Comparison of ENCODE assay signal across 8 cellular contexts in genomic region chr14:61476737-61477410, GRCh38.
DNase-seq lines count a peak whose midpoint lies in the region; ATAC-seq and TF ChIP-seq lines count a peak whose summit lies in the region.

No MANE protein-coding gene starts in this region.

- H3K4me2 ChIP-seq in OCI-LY7 (ENCODE audit: low read length) = peak overlapping the region; percentile 62

- H3K27me3 ChIP-seq in GM06990 (replicated peaks; ENCODE audit: control insufficient read depth, insufficient read depth, low read length) (no peaks in the 10 kb centered on the region), heart left ventricle (no peaks in the 10 kb centered on the region), gastrocnemius medialis (no peaks in the 10 kb centered on the region)

- peak overlapping the region; percentile 49; the same call in 1 of the 2 replicates for H2AFZ ChIP-seq in OCI-LY7 (ENCODE audit: low read length)

- 4 to 7% (median 6%) methylated on average over 6 of the region's 6 CpGs for WGBS in heart left ventricle, 4 donors

- H3K36me3 Mint-ChIP-seq in activated naive CD4-positive, alpha-beta T cell treated with anti-CD3 and anti-CD28 coated beads, Interleukin-2, amount 10 ng/mL, durations not matched to agents 7 days and 5 days = peaks cover 50% of the 10 kb centered on the region

- peak; percentile 57 to 84 (median 73) for ATAC-seq in heart left ventricle
- peak; percentile 68 to 69 for ATAC-seq in gastrocnemius medialis
- ATAC-seq in GM21528 (IDR thresholded peaks at IDR 0.05; ENCODE audit: low FRiP score, unreplicated experiment) = no peak

- H3K4me1 ChIP-seq in OCI-LY7 (ENCODE audit: insufficient read depth, low read length, poor library complexity, severe bottlenecking) (peaks cover 100% of the 10 kb centered on the region), heart left ventricle (peaks cover 28 to 94% (median 68%) of the 10 kb centered on the region in 12 donors), gastrocnemius medialis (peaks cover 20 to 45% of the 10 kb centered on the region in 2 donors)

- CTCF ChIA-PET in OCI-LY7 (lab: Charles Lee; ENCODE audit: unreplicated experiment) = interaction anchor here (0.6 to 1.7 kb wide), 8 partner anchors 14 to 285 kb away, joined by 3 to 9 read pairs (median 4); partner anchors contain the start of gene SNAPC1
- CTCF ChIA-PET in activated naive CD4-positive, alpha-beta T cell treated with anti-CD3 and anti-CD28 coated beads, Interleukin-2, amount 10 ng/mL, durations not matched to agents 7 days and 5 days (lab: Charles Lee) = interaction anchor here (0.7 to 6.8 kb wide), 19 partner anchors 16 to 361 kb away, joined by 3 to 38 read pairs (median 3); partner anchors contain the start of gene HIF1A

- peak overlapping the region; percentile 92 for H3K27ac ChIP-seq in OCI-LY7 (ENCODE audit: low read depth, low read length, poor library complexity, severe bottlenecking)
- H3K27ac ChIP-seq in heart left ventricle = peak overlapping the region; percentile 72 to 99 (median 88)
- H3K27ac ChIP-seq in gastrocnemius medialis = peak overlapping the region; percentile 69 to 81 (median 74)

- H3K36me3 ChIP-seq in GM06990 (ENCODE audit: control insufficient read depth, insufficient read depth, low read length) (no peaks in the 10 kb centered on the region), OCI-LY7 (ENCODE audit: insufficient read depth, low read length) (no peaks in the 10 kb centered on the region), heart left ventricle (peaks cover 0 to 3% (median 0%) of the 10 kb centered on the region in 9 donors), gastrocnemius medialis (no peaks in the 10 kb centered on the region)

- no peaks in the 10 kb centered on the region for H3K9me2 ChIP-seq in OCI-LY7 (ENCODE audit: insufficient read depth, low read length)

- H3K4me3 ChIP-seq in GM06990 (replicated peaks; ENCODE audit: low read depth, low read length) (no peak overlapping the region; the same call in 1 of the 2 replicates), OCI-LY7 (ENCODE audit: low read depth, low read length, poor library complexity, severe bottlenecking) (peak overlapping the region; percentile 56), heart left ventricle (peak overlapping the region in 3 of 12 donors; percentile 3 to 25 (median 11)), gastrocnemius medialis (no peak overlapping the region)

- POLR2A ChIA-PET in OCI-LY7 (lab: Charles Lee) = interaction anchor here (0.7 to 15.1 kb wide), 25 partner anchors 13 to 602 kb away, joined by 3 to 333 read pairs (median 4); partner anchors contain the start of genes HIF1A and SNAPC1

- DNase-seq in GM06990 (ENCODE audit: extremely low read depth, insufficient read length) = peak; percentile 53
- peak; percentile 90 for DNase-seq in OCI-LY7 (ENCODE audit: low spot score)
- peak; percentile 78 for DNase-seq in activated naive CD4-positive, alpha-beta T cell treated with anti-CD3 and anti-CD28 coated beads, Interleukin-2, amount 10 ng/mL, durations not matched to agents 7 days and 5 days
- DNase-seq in heart left ventricle = peak in 2 of 5 donors; percentile 63
- peak; percentile 25 to 40 for DNase-seq in gastrocnemius medialis
- DNase-seq in NCI-H2029 treated with DMSO at 0.1 percent for 48 hours (lab: John Stamatoyannopoulos, UW) = no peak
- DNase-seq in COLO668 (lab: John Stamatoyannopoulos, UW; ENCODE audit: unreplicated experiment) = no peak

- TF ChIP-seq POLR2A in heart left ventricle (IDR thresholded peaks at IDR 0.05) = no peak
- peak in 1 of 2 donors; percentile 44 for TF ChIP-seq POLR2A in gastrocnemius medialis (IDR thresholded peaks at IDR 0.05)

- H3K79me2 ChIP-seq in OCI-LY7 (ENCODE audit: insufficient read depth, low read depth, low read length) = peaks cover 4% of the 10 kb centered on the region; the same call in 1 of the 2 replicates

- H3K4me3 Mint-ChIP-seq in activated naive CD4-positive, alpha-beta T cell treated with anti-CD3 and anti-CD28 coated beads, Interleukin-2, amount 10 ng/mL, durations not matched to agents 7 days and 5 days = peak overlapping the region; percentile 64

- no peaks in the 10 kb centered on the region for H3K9me3 ChIP-seq in OCI-LY7 (ENCODE audit: low read length)
- no peaks in the 10 kb centered on the region for H3K9me3 ChIP-seq in heart left ventricle
- no peaks in the 10 kb centered on the region for H3K9me3 ChIP-seq in gastrocnemius medialis

- H3K27ac Mint-ChIP-seq in activated naive CD4-positive, alpha-beta T cell treated with anti-CD3 and anti-CD28 coated beads, Interleukin-2, amount 10 ng/mL, durations not matched to agents 7 days and 5 days = peak overlapping the region; percentile 95

- no TSS peak for BruUV-seq in OCI-LY7 (replicated peaks; lab: Mats Ljungman, UMichigan)

- no peaks in the 10 kb centered on the region for H4K20me1 ChIP-seq in OCI-LY7 (ENCODE audit: insufficient read depth, low read length)

- TF ChIP-seq CTCF in GM06990 (IDR thresholded peaks at IDR 0.05; ENCODE audit: insufficient read depth, low read length, poor library complexity, severe bottlenecking) = no peak
- no peak for TF ChIP-seq CTCF in OCI-LY7 (conservative IDR thresholded peaks at IDR 0.05; ENCODE audit: low read length)
- no peak for TF ChIP-seq CTCF in heart left ventricle (IDR thresholded peaks at IDR 0.05)
- no peak for TF ChIP-seq CTCF in gastrocnemius medialis (IDR thresholded peaks at IDR 0.05 in 4 of 5, conservative IDR thresholded peaks at IDR 0.05 in 1 of 5)

- peaks cover 95% of the 10 kb centered on the region for H3K4me1 Mint-ChIP-seq in activated naive CD4-positive, alpha-beta T cell treated with anti-CD3 and anti-CD28 coated beads, Interleukin-2, amount 10 ng/mL, durations not matched to agents 7 days and 5 days

- intact Hi-C loops in OCI-LY7 (cut with micrococcal nuclease; ENCODE audit: unreplicated experiment) = loop anchor here (1.0 to 5.0 kb wide), 5 partner anchors 76 to 605 kb away; no protein-coding TSS in a partner anchor
- intact Hi-C loops in heart left ventricle (cut with DNase I) = loop anchor here in 9 of 10 donors (2.0 to 10.0 kb wide), 15 partner anchors 35 to 288 kb away; partner anchors contain the start of gene SNAPC1 (in 1 of the 9)
- intact Hi-C loops in gastrocnemius medialis (cut with DNase I; ENCODE audit: low total_unique reads) = loop anchor here (5.0 kb wide), 3 partner anchors 85 to 360 kb away; no protein-coding TSS in a partner anchor

- no peaks in the 10 kb centered on the region for H3K9me3 Mint-ChIP-seq in activated naive CD4-positive, alpha-beta T cell treated with anti-CD3 and anti-CD28 coated beads, Interleukin-2, amount 10 ng/mL, durations not matched to agents 7 days and 5 days

- in situ Hi-C loops in gastrocnemius medialis (cut with MboI; ENCODE audit: low sequenced_read_pairs in 4 of 4) = no loop called here

- H3K27me3 Mint-ChIP-seq in activated naive CD4-positive, alpha-beta T cell treated with anti-CD3 and anti-CD28 coated beads, Interleukin-2, amount 10 ng/mL, durations not matched to agents 7 days and 5 days = no peaks in the 10 kb centered on the region

Comparison
In these comparisons a context has a peak if more than half of its experiments do, and no peak if none do; other contexts are left out.
1. DNase-seq: peak in GM06990 (single experiment), OCI-LY7 (single experiment), activated naive CD4-positive, alpha-beta T cell treated with anti-CD3 and anti-CD28 coated beads, Interleukin-2, amount 10 ng/mL, durations not matched to agents 7 days and 5 days (single experiment) and gastrocnemius medialis (2 of 2); none in NCI-H2029 treated with DMSO at 0.1 percent for 48 hours (single experiment) and COLO668 (single experiment).
2. Peak in every context shown above with its lines, with median percentiles within 50 percentile points of each other: H3K27ac ChIP-seq.